ENCODE assay signal across 19 cellular contexts in genomic region chr12:123421314-123421713, GRCh38. TPM values are rescaled to one million over a fixed set of nuclear protein-coding genes. Genes with fewer than 3 reads are reported as not detected.
DNase-seq lines count a peak whose midpoint lies in the region; ATAC-seq and TF ChIP-seq lines count a peak whose summit lies in the region.
"Had no signal": no experiment of that assay in that cellular context is flagged by ENCODE, and none has a peak within 500 bp of the region (broad histone marks: within the 10 kb centered on the region; RNA-seq: fewer than 3 reads in every experiment).

No MANE protein-coding gene starts in this region.

- no peak for DNase-seq in activated naive CD4-positive, alpha-beta T cell treated with anti-CD3 and anti-CD28 coated beads, Interleukin-2, amount 50 U/mL, for 72 hours (ENCODE audit: low spot score in 2 of 2)
- no peak for DNase-seq in activated naive CD4-positive, alpha-beta T cell treated with anti-CD3 and anti-CD28 coated beads, Interleukin-2, amount 10 ng/mL, durations not matched to agents 7 days and 5 days
- DNase-seq in memory B cell (ENCODE audit: low spot score in 2 of 2) (no peak), UCSD-AML1 (lab: John Stamatoyannopoulos, UW; ENCODE audit: unreplicated experiment) (no peak), type B pancreatic cell (ENCODE audit: extremely low spot score, unreplicated experiment) (no peak)
- DNase-seq in stimulated activated effector memory CD8-positive, alpha-beta T cell treated with anti-CD3 and anti-CD28 coated beads, Interleukin-12 subunit alpha, Interleukin-12 subunit beta, amount 100 ng/mL, for 72 hours (ENCODE audit: low spot score in 2 of 2) = no peak
- DNase-seq: C1 segment of cervical spinal cord, DMS153, EL, NCI-H1092 treated with DMSO at 0.1 percent for 48 hours, NCI-H1694 treated with DMSO at 0.1 percent for 48 hours, NCI-H345, PC-9 had no signal

- intact Hi-C loops in dendritic cell treated with granulocyte-macrophage colony-stimulating factor and Interleukin-4, amounts not matched to agents 40 ng/mL and 50 ng/mL, for 4 days (cut with micrococcal nuclease) = no loop called here

- TF ChIP-seq CTCF in gastroesophageal sphincter (IDR thresholded peaks at IDR 0.05) (no peak), type B pancreatic cell (conservative IDR thresholded peaks at IDR 0.05) (no peak)

- H3K27ac Mint-ChIP-seq in activated naive CD4-positive, alpha-beta T cell treated with anti-CD3 and anti-CD28 coated beads, Interleukin-2, amount 50 U/mL, for 72 hours = peak overlapping the region; percentile 15 to 93
- H3K27ac Mint-ChIP-seq in activated naive CD4-positive, alpha-beta T cell treated with anti-CD3 and anti-CD28 coated beads, Interleukin-2, amount 10 ng/mL, durations not matched to agents 7 days and 5 days = no peak overlapping the region
- peak overlapping the region; percentile 47 for H3K27ac Mint-ChIP-seq in dendritic cell treated with granulocyte-macrophage colony-stimulating factor and Interleukin-4, amounts not matched to agents 40 ng/mL and 50 ng/mL, for 4 days
- peak overlapping the region; percentile 35 for H3K27ac Mint-ChIP-seq in memory B cell
- H3K27ac Mint-ChIP-seq in stimulated activated effector memory CD8-positive, alpha-beta T cell treated with anti-CD3 and anti-CD28 coated beads, Interleukin-12 subunit alpha, Interleukin-12 subunit beta, amount 100 ng/mL, for 72 hours = no peak overlapping the region
- no peak overlapping the region for H3K27ac Mint-ChIP-seq in type B pancreatic cell

- H3K4me1 Mint-ChIP-seq in activated naive CD4-positive, alpha-beta T cell treated with anti-CD3 and anti-CD28 coated beads, Interleukin-2, amount 10 ng/mL, durations not matched to agents 7 days and 5 days = no peaks in the 10 kb centered on the region
- H3K4me1 Mint-ChIP-seq in dendritic cell treated with granulocyte-macrophage colony-stimulating factor and Interleukin-4, amounts not matched to agents 40 ng/mL and 50 ng/mL, for 4 days (ENCODE audit: low read depth) = no peaks in the 10 kb centered on the region
- H3K4me1 Mint-ChIP-seq in memory B cell (peaks cover 3% of the 10 kb centered on the region), type B pancreatic cell (ENCODE audit: unreplicated experiment) (no peaks in the 10 kb centered on the region)
- H3K4me1 Mint-ChIP-seq in stimulated activated effector memory CD8-positive, alpha-beta T cell treated with anti-CD3 and anti-CD28 coated beads, Interleukin-12 subunit alpha, Interleukin-12 subunit beta, amount 100 ng/mL, for 72 hours = no peaks in the 10 kb centered on the region

- no peak for TF ChIP-seq EP300 in gastroesophageal sphincter (IDR thresholded peaks at IDR 0.05)

- WGBS in gastroesophageal sphincter (ENCODE audit: low coverage in 1 of 2), 2 donors = 100% methylated on average over 1 of the region's 2 CpGs; no CpG with 5 or more reads in 1 of the 2 donors

- no peaks in the 10 kb centered on the region for H3K9me3 ChIP-seq in gastroesophageal sphincter

- no peaks in the 10 kb centered on the region for H3K27me3 ChIP-seq in gastroesophageal sphincter

- H3K4me1 ChIP-seq in gastroesophageal sphincter = no peaks in the 10 kb centered on the region

- H3K27ac ChIP-seq in gastroesophageal sphincter = no peak overlapping the region
- H3K27ac ChIP-seq: HL-60, PC-9, SK-N-MC had no signal

- CTCF ChIA-PET in activated naive CD4-positive, alpha-beta T cell treated with anti-CD3 and anti-CD28 coated beads, Interleukin-2, amount 10 ng/mL, durations not matched to agents 7 days and 5 days (lab: Charles Lee) = interaction anchor here (1.2 kb wide), 1 partner anchor 11 kb away, joined by 5 read pairs; no protein-coding TSS in a partner anchor

- peak in 1 of 2 donors; percentile 5 for ATAC-seq in activated naive CD4-positive, alpha-beta T cell treated with anti-CD3 and anti-CD28 coated beads, Interleukin-2, amount 50 U/mL, for 72 hours
- no peak for ATAC-seq in memory B cell (ENCODE audit: low read depth)
- no peak for ATAC-seq in stimulated activated effector memory CD8-positive, alpha-beta T cell treated with anti-CD3 and anti-CD28 coated beads, Interleukin-12 subunit alpha, Interleukin-12 subunit beta, amount 100 ng/mL, for 72 hours
- ATAC-seq in gastroesophageal sphincter = no peak
- ATAC-seq: GM12878, Right ventricle myocardium inferior had no signal

- H3K27me3 Mint-ChIP-seq in activated naive CD4-positive, alpha-beta T cell treated with anti-CD3 and anti-CD28 coated beads, Interleukin-2, amount 10 ng/mL, durations not matched to agents 7 days and 5 days = no peaks in the 10 kb centered on the region
- H3K27me3 Mint-ChIP-seq in dendritic cell treated with granulocyte-macrophage colony-stimulating factor and Interleukin-4, amounts not matched to agents 40 ng/mL and 50 ng/mL, for 4 days = no peaks in the 10 kb centered on the region
- H3K27me3 Mint-ChIP-seq in memory B cell (no peaks in the 10 kb centered on the region), type B pancreatic cell (no peaks in the 10 kb centered on the region)

- TF ChIP-seq POLR2A in gastroesophageal sphincter (IDR thresholded peaks at IDR 0.05) = no peak

- H3K4me3 ChIP-seq in gastroesophageal sphincter = no peak overlapping the region
- H3K4me3 ChIP-seq: GM12878, PC-9, SK-N-MC had no signal

- H3K36me3 ChIP-seq in gastroesophageal sphincter = peaks cover 0 to 69% of the 10 kb centered on the region in 2 donors

- H3K36me3 Mint-ChIP-seq in activated naive CD4-positive, alpha-beta T cell treated with anti-CD3 and anti-CD28 coated beads, Interleukin-2, amount 50 U/mL, for 72 hours = peaks cover 0 to 12% of the 10 kb centered on the region in 2 donors
- peaks cover 28% of the 10 kb centered on the region for H3K36me3 Mint-ChIP-seq in activated naive CD4-positive, alpha-beta T cell treated with anti-CD3 and anti-CD28 coated beads, Interleukin-2, amount 10 ng/mL, durations not matched to agents 7 days and 5 days
- peaks cover 93% of the 10 kb centered on the region for H3K36me3 Mint-ChIP-seq in dendritic cell treated with granulocyte-macrophage colony-stimulating factor and Interleukin-4, amounts not matched to agents 40 ng/mL and 50 ng/mL, for 4 days (ENCODE audit: low read depth)
- peaks cover 16% of the 10 kb centered on the region for H3K36me3 Mint-ChIP-seq in memory B cell
- H3K36me3 Mint-ChIP-seq in stimulated activated effector memory CD8-positive, alpha-beta T cell treated with anti-CD3 and anti-CD28 coated beads, Interleukin-12 subunit alpha, Interleukin-12 subunit beta, amount 100 ng/mL, for 72 hours = peaks cover 94% of the 10 kb centered on the region
- no peaks in the 10 kb centered on the region for H3K36me3 Mint-ChIP-seq in type B pancreatic cell

- no peaks in the 10 kb centered on the region for H3K9me3 Mint-ChIP-seq in activated naive CD4-positive, alpha-beta T cell treated with anti-CD3 and anti-CD28 coated beads, Interleukin-2, amount 50 U/mL, for 72 hours
- no peaks in the 10 kb centered on the region for H3K9me3 Mint-ChIP-seq in activated naive CD4-positive, alpha-beta T cell treated with anti-CD3 and anti-CD28 coated beads, Interleukin-2, amount 10 ng/mL, durations not matched to agents 7 days and 5 days
- no peaks in the 10 kb centered on the region for H3K9me3 Mint-ChIP-seq in dendritic cell treated with granulocyte-macrophage colony-stimulating factor and Interleukin-4, amounts not matched to agents 40 ng/mL and 50 ng/mL, for 4 days
- H3K9me3 Mint-ChIP-seq in memory B cell = no peaks in the 10 kb centered on the region
- no peaks in the 10 kb centered on the region for H3K9me3 Mint-ChIP-seq in stimulated activated effector memory CD8-positive, alpha-beta T cell treated with anti-CD3 and anti-CD28 coated beads, Interleukin-12 subunit alpha, Interleukin-12 subunit beta, amount 100 ng/mL, for 72 hours
- H3K9me3 Mint-ChIP-seq in type B pancreatic cell = no peaks in the 10 kb centered on the region

- no peak overlapping the region for H3K4me3 Mint-ChIP-seq in activated naive CD4-positive, alpha-beta T cell treated with anti-CD3 and anti-CD28 coated beads, Interleukin-2, amount 10 ng/mL, durations not matched to agents 7 days and 5 days
- no peak overlapping the region for H3K4me3 Mint-ChIP-seq in dendritic cell treated with granulocyte-macrophage colony-stimulating factor and Interleukin-4, amounts not matched to agents 40 ng/mL and 50 ng/mL, for 4 days
- H3K4me3 Mint-ChIP-seq in memory B cell = no peak overlapping the region
- H3K4me3 Mint-ChIP-seq in stimulated activated effector memory CD8-positive, alpha-beta T cell treated with anti-CD3 and anti-CD28 coated beads, Interleukin-12 subunit alpha, Interleukin-12 subunit beta, amount 100 ng/mL, for 72 hours = no peak overlapping the region
- no peak overlapping the region for H3K4me3 Mint-ChIP-seq in type B pancreatic cell

RNA-seq across cellular contexts. Expression of gene RILPL2, which starts 15.2 kb away (rescaled TPM):
- 10 to 100 TPM in 1 of 2 donors, 1 to 10 TPM in 1; 8.6 to 11.2 TPM for total RNA-seq in activated naive CD4-positive, alpha-beta T cell treated with anti-CD3 and anti-CD28 coated beads, Interleukin-2, amount 50 U/mL, for 72 hours
- total RNA-seq in gastroesophageal sphincter = 1 to 10 TPM; 6.2 to 9.2 (median 7.9) TPM
- 1.00 and 1.4 TPM in 2 replicates for total RNA-seq in type B pancreatic cell (ENCODE audit: low replicate concordance)

RNA-seq across cellular contexts. Expression of gene SNRNP35, which starts 36.6 kb away (rescaled TPM):
- total RNA-seq in activated naive CD4-positive, alpha-beta T cell treated with anti-CD3 and anti-CD28 coated beads, Interleukin-2, amount 50 U/mL, for 72 hours = 10 to 100 TPM; 20.9 to 26.4 TPM
- total RNA-seq in gastroesophageal sphincter = 10 to 100 TPM; 16.3 to 17.6 (median 17.5) TPM
- 22.1 and 22.9 TPM in 2 replicates for total RNA-seq in type B pancreatic cell (ENCODE audit: low replicate concordance)

RNA-seq across cellular contexts. Expression of gene KMT5A, which starts 37.4 kb away (rescaled TPM):
- 10 to 100 TPM; 51.8 to 58.4 TPM for total RNA-seq in activated naive CD4-positive, alpha-beta T cell treated with anti-CD3 and anti-CD28 coated beads, Interleukin-2, amount 50 U/mL, for 72 hours
- total RNA-seq in gastroesophageal sphincter = 100 to 1,000 TPM in 1 of 4 donors, 10 to 100 TPM in 3; 46.1 to 126 (median 54.8) TPM
- 45.9 and 52.6 TPM in 2 replicates for total RNA-seq in type B pancreatic cell (ENCODE audit: low replicate concordance)

RNA-seq across cellular contexts. Expression of gene SBNO1, which starts 56.7 kb away (rescaled TPM):
- total RNA-seq in activated naive CD4-positive, alpha-beta T cell treated with anti-CD3 and anti-CD28 coated beads, Interleukin-2, amount 50 U/mL, for 72 hours = 10 to 100 TPM; 58.4 to 88.6 TPM
- total RNA-seq in gastroesophageal sphincter (10 to 100 TPM; 25.3 to 35.7 (median 33.2) TPM), type B pancreatic cell (ENCODE audit: low replicate concordance) (42.3 and 43.1 TPM in 2 replicates)

Comparison
In these comparisons a context has a peak if more than half of its experiments do, and no peak if none do; other contexts are left out.
1. H3K27ac Mint-ChIP-seq: peak in activated naive CD4-positive, alpha-beta T cell treated with anti-CD3 and anti-CD28 coated beads, Interleukin-2, amount 50 U/mL, for 72 hours (2 of 2), dendritic cell treated with granulocyte-macrophage colony-stimulating factor and Interleukin-4, amounts not matched to agents 40 ng/mL and 50 ng/mL, for 4 days (single experiment) and memory B cell (single experiment); none in activated naive CD4-positive, alpha-beta T cell treated with anti-CD3 and anti-CD28 coated beads, Interleukin-2, amount 10 ng/mL, durations not matched to agents 7 days and 5 days (single experiment), stimulated activated effector memory CD8-positive, alpha-beta T cell treated with anti-CD3 and anti-CD28 coated beads, Interleukin-12 subunit alpha, Interleukin-12 subunit beta, amount 100 ng/mL, for 72 hours (single experiment) and type B pancreatic cell (single experiment).